In the genomic region with DNA sequence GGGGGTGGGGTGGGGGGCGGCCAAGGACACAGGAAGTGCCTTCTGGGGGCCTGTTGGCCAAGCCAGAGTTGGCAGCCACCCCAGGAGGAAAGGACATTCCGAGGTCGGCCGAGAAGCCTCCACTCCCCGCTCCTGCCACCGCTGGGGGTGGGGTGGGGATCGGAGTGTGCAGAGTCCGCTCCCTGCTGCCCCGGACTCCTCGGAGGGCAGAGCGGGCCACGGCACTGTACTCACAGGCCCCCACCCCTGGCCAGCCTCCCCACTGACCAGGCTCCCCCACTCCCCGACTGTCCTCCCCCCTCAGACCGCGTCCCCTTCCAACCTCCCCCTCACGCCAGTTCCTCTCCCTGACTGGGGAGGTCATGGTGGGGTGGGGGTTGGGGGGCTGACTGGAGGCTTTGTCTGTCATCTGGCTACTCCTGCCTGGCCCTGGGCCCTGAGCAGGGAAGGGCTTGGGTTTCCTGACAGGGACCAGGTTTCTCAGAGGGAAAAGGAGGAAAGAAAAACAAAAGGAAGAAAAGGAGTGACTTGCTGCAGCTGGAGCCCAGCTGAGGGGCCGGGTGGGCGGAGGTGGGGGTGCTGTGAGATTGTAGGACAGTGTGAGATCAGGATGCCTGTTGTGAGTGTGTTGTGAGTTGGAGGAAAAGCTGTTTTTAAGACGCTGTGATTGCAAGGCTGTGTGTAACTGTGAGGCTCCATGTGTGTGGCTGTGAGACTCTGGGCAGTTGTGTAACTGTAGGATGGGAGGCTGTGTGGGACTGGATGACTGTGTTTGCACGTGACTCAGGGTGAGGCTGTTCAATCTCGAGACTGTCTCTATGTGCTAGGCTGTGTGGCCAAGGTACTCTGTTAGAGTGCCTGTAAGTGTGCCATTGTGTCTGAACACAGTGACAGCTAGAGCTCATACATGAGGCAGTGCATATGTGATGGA, we compare ENCODE assay signal across 9 cellular contexts. TPM values are rescaled to one million over a fixed set of nuclear protein-coding genes. Genes with fewer than 3 reads are reported as not detected.
A peak's percentile ranks its signal among the peaks of the same experiment; 100 is the strongest.
DNase-seq lines count a peak whose midpoint lies in the region; ATAC-seq and TF ChIP-seq lines count a peak whose summit lies in the region.
"Had no signal": no experiment of that assay in that cellular context is flagged by ENCODE, and none has a peak within 500 bp of the region (broad histone marks: within the 10 kb centered on the region; RNA-seq: fewer than 3 reads in every experiment).

No MANE protein-coding gene starts in this region.

- no peaks in the 10 kb centered on the region for H3K4me1 Mint-ChIP-seq in activated T-cell treated with anti-CD3 and anti-CD28 coated beads, Interleukin-2, amount 50 U/mL, for 4 hours (ENCODE audit: low read depth)
- H3K4me1 Mint-ChIP-seq: B cell had no signal

- no peaks in the 10 kb centered on the region for H3K36me3 ChIP-seq in lower lobe of right lung

- no peak overlapping the region for H3K4me3 Mint-ChIP-seq in activated T-cell treated with anti-CD3 and anti-CD28 coated beads, Interleukin-2, amount 50 U/mL, for 4 hours
- H3K4me3 Mint-ChIP-seq: B cell had no signal

- peak; percentile 38 to 53 for ATAC-seq in activated T-cell treated with anti-CD3 and anti-CD28 coated beads, Interleukin-2, amount 50 U/mL, for 4 hours
- ATAC-seq in lower lobe of right lung (peak; percentile 54), HG03135 (IDR thresholded peaks at IDR 0.05; ENCODE audit: unreplicated experiment) (no peak)

- H3K27ac ChIP-seq in lower lobe of right lung = no peak overlapping the region

- no peak for DNase-seq in activated T-cell treated with anti-CD3 and anti-CD28 coated beads, Interleukin-2, amount 50 U/mL, for 4 hours
- DNase-seq in activated T-cell treated with anti-CD3 and anti-CD28 coated beads for 4 hours (no peak), dedifferentiated amniotic fluid mesenchymal stem cell (ENCODE audit: extremely low spot score) (peak; percentile 28), lower lobe of right lung (no peak), ureter (ENCODE audit: low spot score) (peak; percentile 61), epidermal melanocyte (ENCODE audit: insufficient read length, low spot score) (no peak), GM13976 (ENCODE audit: low spot score) (no peak)

- peaks cover 42% of the 10 kb centered on the region for H3K27me3 ChIP-seq in lower lobe of right lung (ENCODE audit: low read depth)

- TF ChIP-seq CTCF in lower lobe of right lung (IDR thresholded peaks at IDR 0.05) (no peak), GM13976 (IDR thresholded peaks at IDR 0.05; ENCODE audit: borderline replicate concordance, control extremely low read depth, extremely low read depth, insufficient read depth, missing control alignments) (no peak)

- intact Hi-C loops in lower lobe of right lung (cut with DNase I) = no loop called here

- in situ Hi-C loops in GM13976 (cut with MboI; ENCODE audit: low sequenced_read_pairs, unreplicated experiment) = no loop called here

- H3K9me3 ChIP-seq in lower lobe of right lung = no peaks in the 10 kb centered on the region

- peaks cover 19% of the 10 kb centered on the region for H3K4me1 ChIP-seq in lower lobe of right lung

- no peaks in the 10 kb centered on the region for H3K36me3 Mint-ChIP-seq in activated T-cell treated with anti-CD3 and anti-CD28 coated beads, Interleukin-2, amount 50 U/mL, for 4 hours (ENCODE audit: insufficient read depth)

- H3K9me3 Mint-ChIP-seq in activated T-cell treated with anti-CD3 and anti-CD28 coated beads, Interleukin-2, amount 50 U/mL, for 4 hours = peaks cover 3% of the 10 kb centered on the region

- peaks cover 46% of the 10 kb centered on the region for H3K27me3 Mint-ChIP-seq in activated T-cell treated with anti-CD3 and anti-CD28 coated beads, Interleukin-2, amount 50 U/mL, for 4 hours (ENCODE audit: low read depth)

- no peak overlapping the region for H3K4me3 ChIP-seq in lower lobe of right lung

RNA-seq across cellular contexts. Expression of a gene that starts 29.6 kb away (rescaled TPM):
- under 1 TPM in 1 of 3 donors, not detected in 2; 0.18 TPM for total RNA-seq in activated T-cell treated with anti-CD3 and anti-CD28 coated beads, Interleukin-2, amount 50 U/mL, for 4 hours
- total RNA-seq in lower lobe of right lung = 2.5 TPM
- 9.4 TPM for total RNA-seq in ureter
- total RNA-seq: B cell had no signal

RNA-seq across cellular contexts. Expression of a gene that starts 37.1 kb away (rescaled TPM):
- total RNA-seq in activated T-cell treated with anti-CD3 and anti-CD28 coated beads, Interleukin-2, amount 50 U/mL, for 4 hours = not detected
- total RNA-seq in lower lobe of right lung = 0.59 TPM
- total RNA-seq in ureter = 0.36 TPM
- total RNA-seq: B cell had no signal

RNA-seq across cellular contexts. Expression of a gene that starts 52.0 kb away (rescaled TPM):
- total RNA-seq in activated T-cell treated with anti-CD3 and anti-CD28 coated beads, Interleukin-2, amount 50 U/mL, for 4 hours = 10 to 100 TPM; 26.6 to 30.2 (median 29.9) TPM
- total RNA-seq in lower lobe of right lung (16.5 TPM), ureter (26.0 TPM)

Comparison
In these comparisons a context has a peak if more than half of its experiments do, and no peak if none do; other contexts are left out.
1. DNase-seq: peak in dedifferentiated amniotic fluid mesenchymal stem cell (single experiment) and ureter (single experiment); none in activated T-cell treated with anti-CD3 and anti-CD28 coated beads, Interleukin-2, amount 50 U/mL, for 4 hours (single experiment), activated T-cell treated with anti-CD3 and anti-CD28 coated beads for 4 hours (single experiment), lower lobe of right lung (single experiment), epidermal melanocyte (single experiment) and GM13976 (single experiment).